Comparison of ENCODE assay signal across 8 cellular contexts in the genomic region with DNA sequence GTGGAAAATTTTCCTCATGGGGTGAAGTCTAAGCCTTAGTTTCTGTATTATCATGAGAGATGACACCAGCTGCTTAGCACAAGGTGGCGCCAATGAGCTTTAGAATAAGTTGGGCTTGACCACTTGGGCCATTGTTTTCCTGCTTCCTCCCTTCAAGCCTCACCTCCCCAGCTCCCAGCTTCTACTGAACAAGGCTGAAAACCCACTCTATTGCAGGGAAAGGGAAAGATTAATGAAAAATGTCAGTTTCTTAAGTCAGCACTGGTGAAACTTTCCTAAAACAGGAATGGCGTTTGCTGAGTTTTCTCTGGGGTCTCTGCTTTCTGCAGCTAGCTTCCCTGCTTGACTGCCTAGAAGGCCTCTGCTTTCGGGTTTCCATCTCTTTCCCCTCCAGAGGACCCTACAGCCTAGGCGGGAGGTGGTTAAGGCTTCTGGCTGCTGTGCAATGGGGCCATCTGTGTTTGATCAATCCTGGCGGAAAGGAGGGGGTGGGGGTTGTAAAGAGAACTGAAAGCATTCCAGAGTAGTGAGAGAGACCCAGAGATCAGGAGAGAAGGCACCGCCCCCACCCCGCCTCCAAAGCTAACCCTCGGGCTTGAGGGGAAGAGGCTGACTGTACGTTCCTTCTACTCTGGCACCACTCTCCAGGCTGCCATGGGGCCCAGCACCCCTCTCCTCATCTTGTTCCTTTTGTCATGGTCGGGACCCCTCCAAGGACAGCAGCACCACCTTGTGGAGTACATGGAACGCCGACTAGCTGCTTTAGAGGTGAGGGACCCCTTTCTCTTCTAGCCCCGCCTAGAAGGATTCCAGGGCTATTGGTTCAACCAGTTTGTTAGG. TPM values are rescaled to one million over a fixed set of nuclear protein-coding genes. Genes with fewer than 3 reads are reported as not detected.
DNase-seq lines count a peak whose midpoint lies in the region; ATAC-seq lines count a peak whose summit lies in the region.

OLFML3 (plus strand) TSS at position 612 of the 840 bp plus-strand sequence; CDS start at position 655, 43 bp downstream.

- no peak within 1 kb of the TSS for H3K4me3 Mint-ChIP-seq in activated CD8-positive, alpha-beta T cell treated with anti-CD3 and anti-CD28 coated beads, Interleukin-2, amount 10 ng/mL, durations not matched to agents 7 days and 5 days

- CTCF ChIA-PET in activated CD8-positive, alpha-beta T cell treated with anti-CD3 and anti-CD28 coated beads, Interleukin-2, amount 10 ng/mL, durations not matched to agents 7 days and 5 days (lab: Charles Lee), result interaction anchor here (0.5 to 6.7 kb wide), 25 partner anchors 11 to 692 kb away, joined by 3 to 81 read pairs (median 4); partner anchors contain the start of genes AP4B1 and PHTF1

- peak within 1 kb of the TSS; percentile 19 for H3K27ac Mint-ChIP-seq in activated CD8-positive, alpha-beta T cell treated with anti-CD3 and anti-CD28 coated beads, Interleukin-2, amount 10 ng/mL, durations not matched to agents 7 days and 5 days

- no peaks in the 10 kb centered on the region for H3K27me3 Mint-ChIP-seq in activated CD8-positive, alpha-beta T cell treated with anti-CD3 and anti-CD28 coated beads, Interleukin-2, amount 10 ng/mL, durations not matched to agents 7 days and 5 days (ENCODE audit: low read depth)

- H3K9me3 Mint-ChIP-seq in activated CD8-positive, alpha-beta T cell treated with anti-CD3 and anti-CD28 coated beads, Interleukin-2, amount 10 ng/mL, durations not matched to agents 7 days and 5 days (ENCODE audit: insufficient read depth), result no peaks in the 10 kb centered on the region

- peaks cover 49% of the 10 kb centered on the region for H3K4me1 Mint-ChIP-seq in activated CD8-positive, alpha-beta T cell treated with anti-CD3 and anti-CD28 coated beads, Interleukin-2, amount 10 ng/mL, durations not matched to agents 7 days and 5 days (ENCODE audit: low read depth)

- H3K36me3 Mint-ChIP-seq in activated CD8-positive, alpha-beta T cell treated with anti-CD3 and anti-CD28 coated beads, Interleukin-2, amount 10 ng/mL, durations not matched to agents 7 days and 5 days (ENCODE audit: low read depth), result peaks cover 25% of the 10 kb centered on the region

- POLR2A ChIA-PET in activated CD8-positive, alpha-beta T cell treated with anti-CD3 and anti-CD28 coated beads, Interleukin-2, amount 10 ng/mL, durations not matched to agents 7 days and 5 days (lab: Charles Lee), result interaction anchor here (0.6 to 1.5 kb wide), 3 partner anchors 24 to 368 kb away, joined by 4 to 7 read pairs (median 4); no protein-coding TSS in a partner anchor

- ATAC-seq in HG02885 (IDR thresholded peaks at IDR 0.05; ENCODE audit: poor library complexity, unreplicated experiment), result peak; percentile 71
- no peak for ATAC-seq in activated CD8-positive, alpha-beta T cell treated with anti-CD3 and anti-CD28 coated beads, Interleukin-2, amount 10 ng/mL, durations not matched to agents 7 days and 5 days
- peak; percentile 72 for ATAC-seq in esophagus mucosa
- ATAC-seq in GM19463 (IDR thresholded peaks at IDR 0.05; ENCODE audit: unreplicated experiment), result no peak

- DNase-seq in D341Med (ENCODE audit: low spot score) (peak; percentile 66), NCI-H510A treated with DMSO at 0.1 percent for 48 hours (lab: John Stamatoyannopoulos, UW) (peak; percentile 93), mucosa of gallbladder (ENCODE audit: low spot score) (peak; percentile 91)
- peak; percentile 76 for DNase-seq in activated CD8-positive, alpha-beta T cell treated with anti-CD3 and anti-CD28 coated beads, Interleukin-2, amount 10 ng/mL, durations not matched to agents 7 days and 5 days
- DNase-seq in stimulated activated naive CD4-positive, alpha-beta T cell treated with Interleukin-2 at 50 U/mL for 16 hours (lab: John Stamatoyannopoulos, UW), result peak; percentile 23

RNA-seq across cellular contexts. Expression of gene OLFML3, which starts in this region (rescaled TPM):
- total RNA-seq in activated CD8-positive, alpha-beta T cell treated with anti-CD3 and anti-CD28 coated beads, Interleukin-2, amount 10 ng/mL, durations not matched to agents 7 days and 5 days, result under 1 TPM; 0.42 to 0.78 TPM
- total RNA-seq in esophagus mucosa (1.6 TPM), mucosa of gallbladder (74.8 TPM)

Comparison
In these comparisons a context has a peak if more than half of its experiments do, and no peak if none do; other contexts are left out.
1. RNA of gene OLFML3 (total RNA-seq): 74.8 TPM in mucosa of gallbladder (single experiment); 1.6 TPM in esophagus mucosa (single experiment) and 0.42 to 0.78 TPM in activated CD8-positive, alpha-beta T cell treated with anti-CD3 and anti-CD28 coated beads, Interleukin-2, amount 10 ng/mL, durations not matched to agents 7 days and 5 days; every median in the first group is over 10 times any median in the second.
2. Peak in DNase-seq in activated CD8-positive, alpha-beta T cell treated with anti-CD3 and anti-CD28 coated beads, Interleukin-2, amount 10 ng/mL, durations not matched to agents 7 days and 5 days; RNA of the gene not detected or under 1 TPM.
3. DNase-seq: peak in every context shown above with its lines; median percentile 93 in NCI-H510A treated with DMSO at 0.1 percent for 48 hours; 91 in mucosa of gallbladder; 76 in activated CD8-positive, alpha-beta T cell treated with anti-CD3 and anti-CD28 coated beads, Interleukin-2, amount 10 ng/mL, durations not matched to agents 7 days and 5 days; 66 in D341Med; 23 in stimulated activated naive CD4-positive, alpha-beta T cell treated with Interleukin-2 at 50 U/mL for 16 hours.
4. ATAC-seq: peak in HG02885 (single experiment) and esophagus mucosa (single experiment); none in activated CD8-positive, alpha-beta T cell treated with anti-CD3 and anti-CD28 coated beads, Interleukin-2, amount 10 ng/mL, durations not matched to agents 7 days and 5 days (single experiment) and GM19463 (single experiment).